ENCODE assay signal across 1 cellular context in genomic region chr1:47627016-47627415, GRCh38.
TF ChIP-seq lines count a peak whose summit lies in the region.

No MANE protein-coding gene starts in this region.

TF ChIP-seq in GM23338, 12 proteins besides CTCF, POLR2A, EP300 and RAD21 (continued from another document):
- TF ChIP-seq ZNF462 (CRISPR knock-in tag; IDR thresholded peaks at IDR 0.05) (no peak), ZNF331 (CRISPR knock-in tag; IDR thresholded peaks at IDR 0.05; ENCODE audit: low read depth) (no peak), ZNF114 (CRISPR knock-in tag; IDR thresholded peaks at IDR 0.05) (no peak), JUNB (IDR thresholded peaks at IDR 0.05; ENCODE audit: unreplicated experiment) (no peak), STAT1 (IDR thresholded peaks at IDR 0.05; ENCODE audit: unreplicated experiment) (no peak), NANOG (IDR thresholded peaks at IDR 0.05; ENCODE audit: borderline replicate concordance) (no peak), EZH2 (IDR thresholded peaks at IDR 0.05; ENCODE audit: low read depth, unreplicated experiment) (no peak)
TF ChIP-seq in GM23338: peak in this region for 0.
